In the genomic region with DNA sequence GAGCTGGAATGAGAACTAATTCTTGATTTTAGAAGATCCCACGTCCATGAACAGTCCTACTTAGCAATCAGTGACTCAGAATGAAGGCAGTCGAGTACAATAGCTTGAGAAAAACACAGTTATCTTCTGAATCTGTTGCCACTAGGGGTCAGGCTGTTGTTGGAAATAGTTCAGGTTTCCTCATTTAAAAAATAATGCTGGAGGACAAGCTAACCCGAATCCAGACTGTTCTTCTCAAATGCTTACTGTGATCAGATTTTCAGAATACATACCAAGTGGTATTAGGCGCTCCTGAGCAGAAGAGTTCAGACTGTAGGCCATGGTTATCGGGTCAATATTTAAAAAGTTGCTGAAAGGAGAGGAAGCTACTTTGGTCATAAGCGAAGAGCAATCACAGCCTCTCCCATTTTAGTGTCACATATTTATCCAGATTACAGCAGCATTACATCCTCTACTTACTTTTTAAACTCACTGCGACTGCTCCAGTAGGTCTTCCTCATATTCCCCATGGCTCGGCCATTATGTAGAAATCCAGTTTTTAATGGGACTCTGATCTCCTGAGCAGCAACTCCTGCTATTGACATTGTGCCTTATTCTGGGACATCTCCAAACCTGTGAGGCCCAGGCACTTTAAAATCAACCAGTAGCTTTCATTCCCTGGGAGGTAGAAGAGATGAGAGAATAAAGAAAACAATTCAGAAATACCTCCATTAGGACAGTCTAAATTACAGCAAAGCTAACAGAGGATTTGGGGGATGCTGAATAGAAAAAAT, we compare ENCODE assay signal across 8 cellular contexts. TPM values are rescaled to one million over a fixed set of nuclear protein-coding genes. Genes with fewer than 3 reads are reported as not detected.
A peak's percentile ranks its signal among the peaks of the same experiment; 100 is the strongest.
DNase-seq lines count a peak whose midpoint lies in the region; ATAC-seq and TF ChIP-seq lines count a peak whose summit lies in the region.

No MANE protein-coding gene starts in this region.

- H3K4me3 ChIP-seq in NT2/D1 (ENCODE audit: insufficient read length, low read depth) (no peak overlapping the region), heart left ventricle (no peak overlapping the region)

- H3K27ac ChIP-seq in heart left ventricle: peak overlapping the region in 11 of 12 donors; percentile 5 to 70 (median 23)

- TF ChIP-seq POLR2A in heart left ventricle (IDR thresholded peaks at IDR 0.05): no peak

- peaks cover 21% of the 10 kb centered on the region for H3K27me3 Mint-ChIP-seq in activated naive CD8-positive, alpha-beta T cell treated with anti-CD3 and anti-CD28 coated beads, Interleukin-2, amount 50 U/mL, for 24 hours

- no peaks in the 10 kb centered on the region for H3K9me3 ChIP-seq in NT2/D1 (ENCODE audit: insufficient read depth, low read length)
- H3K9me3 ChIP-seq in heart left ventricle: no peaks in the 10 kb centered on the region

- no peaks in the 10 kb centered on the region for H3K9me3 Mint-ChIP-seq in activated naive CD8-positive, alpha-beta T cell treated with anti-CD3 and anti-CD28 coated beads, Interleukin-2, amount 50 U/mL, for 24 hours

- H3K36me3 ChIP-seq in NT2/D1 (ENCODE audit: insufficient read depth, insufficient read length, low read length) (peaks cover 49% of the 10 kb centered on the region), heart left ventricle (peaks cover 0 to 43% (median 29%) of the 10 kb centered on the region in 9 donors)

- H3K36me3 Mint-ChIP-seq in activated naive CD8-positive, alpha-beta T cell treated with anti-CD3 and anti-CD28 coated beads, Interleukin-2, amount 50 U/mL, for 24 hours (ENCODE audit: low read depth): no peaks in the 10 kb centered on the region

- no peak overlapping the region for H3K4me3 Mint-ChIP-seq in activated naive CD8-positive, alpha-beta T cell treated with anti-CD3 and anti-CD28 coated beads, Interleukin-2, amount 50 U/mL, for 24 hours

- peak; percentile 38 to 75 (median 63) for TF ChIP-seq CTCF in heart left ventricle (IDR thresholded peaks at IDR 0.05)

- DNase-seq in Caki2 (ENCODE audit: low read depth) (peak; percentile 71), HEK293T (ENCODE audit: extremely low spot score) (peak; percentile 50), NT2/D1 (ENCODE audit: low read depth, low spot score) (no peak), heart left ventricle (peak in 2 of 5 donors; percentile 51 to 56), pons (ENCODE audit: low spot score) (peak; percentile 94), GOT3 (lab: John Stamatoyannopoulos, UW) (no peak)
- peak; percentile 22 for DNase-seq in activated naive CD8-positive, alpha-beta T cell treated with anti-CD3 and anti-CD28 coated beads, Interleukin-2, amount 50 U/mL, for 24 hours

- no peaks in the 10 kb centered on the region for H3K4me1 ChIP-seq in NT2/D1 (ENCODE audit: insufficient read depth, insufficient read length)
- peaks cover 0 to 48% (median 35%) of the 10 kb centered on the region in 12 donors for H3K4me1 ChIP-seq in heart left ventricle

- WGBS in heart left ventricle, 4 donors: 33 to 43% (median 40%) methylated on average over 8 of the region's 8 CpGs

- intact Hi-C loops in heart left ventricle (cut with DNase I): loop anchor here in 5 of 10 donors (5.0 to 10.0 kb wide), 3 partner anchors 33 to 332 kb away; no protein-coding TSS in a partner anchor

- no peak overlapping the region for H3K27ac Mint-ChIP-seq in activated naive CD8-positive, alpha-beta T cell treated with anti-CD3 and anti-CD28 coated beads, Interleukin-2, amount 50 U/mL, for 24 hours

- H3K27me3 ChIP-seq in NT2/D1 (ENCODE audit: insufficient read depth, insufficient read length) (no peaks in the 10 kb centered on the region), heart left ventricle (no peaks in the 10 kb centered on the region)

- no peaks in the 10 kb centered on the region for H3K4me1 Mint-ChIP-seq in activated naive CD8-positive, alpha-beta T cell treated with anti-CD3 and anti-CD28 coated beads, Interleukin-2, amount 50 U/mL, for 24 hours

- POLR2A ChIA-PET in HEK293T (lab: Yijun Ruan, JAX): interaction anchor here (0.6 to 3.6 kb wide), 3 partner anchors 12 to 298 kb away, joined by 3 to 10 read pairs (median 5); a partner anchor contains a TSS

- in situ Hi-C loops in Caki2 (cut with HindIII; ENCODE audit: low pct_unique_long_range_greater_than_20kb, low sequenced_read_pairs): loop anchor here (10.0 kb wide), 2 partner anchors 160 to 300 kb away; a partner anchor contains a TSS

- ATAC-seq in activated naive CD8-positive, alpha-beta T cell treated with anti-CD3 and anti-CD28 coated beads, Interleukin-2, amount 50 U/mL, for 24 hours: peak; percentile 80
- ATAC-seq in heart left ventricle: peak; percentile 43 to 85 (median 76)
- ATAC-seq in GM18868 (IDR thresholded peaks at IDR 0.05; ENCODE audit: unreplicated experiment): no peak

- peak overlapping the region; percentile 15 for H3K9ac ChIP-seq in NT2/D1 (ENCODE audit: insufficient read length, low read depth)

- CTCF ChIA-PET in HEK293T (lab: Yijun Ruan, JAX): interaction anchor here (0.5 to 4.7 kb wide), 12 partner anchors 9 to 328 kb away, joined by 3 to 43 read pairs (median 4); no protein-coding TSS in a partner anchor

TF ChIP-seq in HEK293T, 16 proteins besides CTCF, POLR2A, EP300 and RAD21:
- TF ChIP-seq NFRKB (IDR thresholded peaks at IDR 0.05) (no peak), HDGF (IDR thresholded peaks at IDR 0.05; ENCODE audit: borderline replicate concordance) (no peak), L3MBTL2 (conservative IDR thresholded peaks at IDR 0.05) (no peak), ZNF384 (IDR thresholded peaks at IDR 0.05) (no peak), FOXK2 (IDR thresholded peaks at IDR 0.05) (no peak), ARNT (IDR thresholded peaks at IDR 0.05) (no peak), LEF1 (IDR thresholded peaks at IDR 0.05; ENCODE audit: borderline replicate concordance) (no peak), ELF4 (IDR thresholded peaks at IDR 0.05) (no peak)
- TF ChIP-seq, protein P1, sequence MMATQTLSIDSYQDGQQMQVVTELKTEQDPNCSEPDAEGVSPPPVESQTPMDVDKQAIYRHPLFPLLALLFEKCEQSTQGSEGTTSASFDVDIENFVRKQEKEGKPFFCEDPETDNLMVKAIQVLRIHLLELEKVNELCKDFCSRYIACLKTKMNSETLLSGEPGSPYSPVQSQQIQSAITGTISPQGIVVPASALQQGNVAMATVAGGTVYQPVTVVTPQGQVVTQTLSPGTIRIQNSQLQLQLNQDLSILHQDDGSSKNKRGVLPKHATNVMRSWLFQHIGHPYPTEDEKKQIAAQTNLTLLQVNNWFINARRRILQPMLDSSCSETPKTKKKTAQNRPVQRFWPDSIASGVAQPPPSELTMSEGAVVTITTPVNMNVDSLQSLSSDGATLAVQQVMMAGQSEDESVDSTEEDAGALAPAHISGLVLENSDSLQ (IDR thresholded peaks at IDR 0.05): no peak
TF ChIP-seq in HEK293T: peak in this region for 0.

RNA-seq across cellular contexts. Expression of a gene that starts 10.9 kb away (rescaled TPM):
- total RNA-seq in Caki2 (2014; rRNA removed; shearing (Covaris generic); ENCODE audit: low replicate concordance): 31.9 and 45.3 TPM in 2 replicates
- 10 to 100 TPM in 5 of 9 donors, 1 to 10 TPM in 4; 6.2 to 16.1 (median 12.0) TPM for total RNA-seq in heart left ventricle
- 10 to 100 TPM in 1 of 2 donors, 1 to 10 TPM in 1; 3.8 to 26.0 TPM for polyA plus RNA-seq in heart left ventricle

RNA-seq across cellular contexts. Expression of a gene that starts 53.7 kb away (rescaled TPM):
- total RNA-seq in Caki2 (2014; rRNA removed; shearing (Covaris generic); ENCODE audit: low replicate concordance): 173 and 211 TPM in 2 replicates
- total RNA-seq in heart left ventricle: 100 to 1,000 TPM; 275 to 406 (median 345) TPM
- polyA plus RNA-seq in heart left ventricle: 100 to 1,000 TPM; 342 to 550 TPM

Comparison
In these comparisons a context has a peak if more than half of its experiments do, and no peak if none do; other contexts are left out.
1. DNase-seq: peak in Caki2 (single experiment), HEK293T (single experiment), activated naive CD8-positive, alpha-beta T cell treated with anti-CD3 and anti-CD28 coated beads, Interleukin-2, amount 50 U/mL, for 24 hours (single experiment) and pons (single experiment); none in NT2/D1 (single experiment) and GOT3 (single experiment).